1 cellular context compared by ENCODE assay signal in genomic region chr1:110004583-110004982, GRCh38.
TF ChIP-seq lines count a peak whose summit lies in the region.

No MANE protein-coding gene starts in this region.

TF ChIP-seq in K562, 482 proteins besides CTCF, POLR2A, EP300 and RAD21:
- TF ChIP-seq RBM25 (IDR thresholded peaks at IDR 0.05; ENCODE audit: low read depth, low read length, severe bottlenecking) (no peak), MAFF (IDR thresholded peaks at IDR 0.05; ENCODE audit: low read length) (peak; percentile 3; the same call in 1 of the 2 replicates), BRD4 (IDR thresholded peaks at IDR 0.05) (no peak), HBP1 (CRISPR knock-in tag; IDR thresholded peaks at IDR 0.05) (0 out of 2 replicates have a peak, but pooled peaks have one; percentile 1), NFIC (IDR thresholded peaks at IDR 0.05) (peak; percentile 82)
